11 cellular contexts compared by ENCODE assay signal in the genomic region with DNA sequence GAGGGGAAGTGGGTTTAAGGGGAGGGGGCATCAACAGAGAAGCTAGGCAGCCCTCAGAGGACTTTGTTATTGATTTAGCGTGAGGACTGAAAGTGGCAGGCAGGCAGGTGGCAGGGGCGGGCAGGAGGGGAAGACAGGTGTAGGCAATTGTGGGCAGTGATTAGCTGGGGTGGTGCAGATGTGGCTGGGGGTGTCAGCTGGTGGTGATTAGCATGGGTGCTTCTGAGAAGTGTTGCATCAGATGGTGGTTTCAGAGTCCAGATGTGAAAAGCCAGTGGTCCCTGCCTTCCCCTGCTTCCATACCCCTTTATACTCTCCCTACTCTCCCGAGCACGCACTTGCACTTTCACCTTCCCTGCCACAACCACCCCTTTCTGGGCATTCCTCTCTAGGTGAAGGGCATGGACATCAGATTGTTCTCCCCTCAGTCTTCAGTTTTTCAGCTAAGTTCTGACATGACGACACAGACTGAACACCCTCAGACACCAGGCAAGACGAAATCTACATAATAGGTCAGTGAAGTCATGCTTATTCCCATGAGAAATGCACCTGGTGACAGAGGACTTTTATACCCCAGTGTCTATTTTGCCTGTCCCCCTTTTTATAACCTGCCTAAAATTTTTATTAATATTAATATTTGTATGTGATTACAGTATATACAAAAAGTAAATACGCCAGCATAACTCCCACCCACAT.
DNase-seq lines count a peak whose midpoint lies in the region; ATAC-seq and TF ChIP-seq lines count a peak whose summit lies in the region.
"Had no signal": no experiment of that assay in that cellular context is flagged by ENCODE, and none has a peak within 500 bp of the region (broad histone marks: within the 10 kb centered on the region; RNA-seq: fewer than 3 reads in every experiment).

No MANE protein-coding gene starts in this region.

- H3K36me3 ChIP-seq in DOHH2 (ENCODE audit: control insufficient read depth, low read length) = no peaks in the 10 kb centered on the region
- no peaks in the 10 kb centered on the region for H3K36me3 ChIP-seq in OCI-LY3 (replicated peaks; ENCODE audit: low read depth, low read length)
- no peaks in the 10 kb centered on the region for H3K36me3 ChIP-seq in PC-9 (ENCODE audit: low read depth)

- DNase-seq in NCI-H1417 (lab: John Stamatoyannopoulos, UW) = peak; percentile 61 to 97 (median 90)
- no peak for DNase-seq in PC-9
- DNase-seq in NCI-H446 treated with DMSO at 0.1 percent for 48 hours (lab: John Stamatoyannopoulos, UW) = no peak
- no peak for DNase-seq in central memory CD4-positive, alpha-beta T cell
- DNase-seq: activated CD4-positive, alpha-beta T cell treated with anti-CD3 and anti-CD28 coated beads, Interleukin-2, amount 50 U/mL, for 1 hour; activated naive CD4-positive, alpha-beta T cell had no signal

- TF ChIP-seq CTCF in DOHH2 (IDR thresholded peaks at IDR 0.05; ENCODE audit: low read depth, low read length, poor library complexity, severe bottlenecking) = no peak
- no peak for TF ChIP-seq CTCF in OCI-LY3 (IDR thresholded peaks at IDR 0.05; ENCODE audit: low read depth, low read length)
- TF ChIP-seq CTCF in PC-9 (conservative IDR thresholded peaks at IDR 0.05) = no peak

- no peaks in the 10 kb centered on the region for H3K79me2 ChIP-seq in DOHH2 (ENCODE audit: control insufficient read depth, low read length)
- H3K79me2 ChIP-seq in OCI-LY3 (ENCODE audit: low read length) = no peaks in the 10 kb centered on the region
- H3K79me2 ChIP-seq in PC-9 (ENCODE audit: low read depth) = no peaks in the 10 kb centered on the region

- H3F3A ChIP-seq in DOHH2 (ENCODE audit: control insufficient read depth, insufficient read depth) (no peaks in the 10 kb centered on the region), PC-9 (ENCODE audit: insufficient read depth, low read depth) (no peaks in the 10 kb centered on the region)

- H3K9me2 ChIP-seq in DOHH2 (replicated peaks; ENCODE audit: control insufficient read depth, low read length) (no peaks in the 10 kb centered on the region), PC-9 (ENCODE audit: insufficient read depth) (no peaks in the 10 kb centered on the region)

- H3K27me3 ChIP-seq in DOHH2 (ENCODE audit: control insufficient read depth, low read length) (no peaks in the 10 kb centered on the region), OCI-LY3 (ENCODE audit: low read depth, low read length) (no peaks in the 10 kb centered on the region), PC-9 (ENCODE audit: insufficient read depth, low read depth) (peaks cover 10% of the 10 kb centered on the region)

- no TSS peak for BruUV-seq in PC-9 (replicated peaks; lab: Mats Ljungman, UMichigan)

- peak; percentile 55 for ATAC-seq in GM21619 (IDR thresholded peaks at IDR 0.05; ENCODE audit: unreplicated experiment)
- ATAC-seq in HG03520 (IDR thresholded peaks at IDR 0.05; ENCODE audit: unreplicated experiment) = no peak

- peak overlapping the region; percentile 37 for H3K4me3 ChIP-seq in DOHH2 (ENCODE audit: low read length)
- peak overlapping the region; percentile 56 for H3K4me3 ChIP-seq in OCI-LY3 (ENCODE audit: low read length)
- no peak overlapping the region for H3K4me3 ChIP-seq in PC-9
- H3K4me3 ChIP-seq: coronary artery had no signal

- H3K27ac ChIP-seq in DOHH2 (ENCODE audit: low read depth, low read length) = peak overlapping the region; percentile 24; the same call in 1 of the 2 replicates
- no peak overlapping the region for H3K27ac ChIP-seq in OCI-LY3 (ENCODE audit: low read length)
- H3K27ac ChIP-seq in PC-9 = no peak overlapping the region
- H3K27ac ChIP-seq: coronary artery had no signal

- H3K9ac ChIP-seq in OCI-LY3 (ENCODE audit: low read length) = peak overlapping the region; percentile 41; the same call in 1 of the 2 replicates

- H3K4me2 ChIP-seq in DOHH2 (ENCODE audit: low read length) (peak overlapping the region; percentile 62), OCI-LY3 (ENCODE audit: low read length) (peak overlapping the region; percentile 79), PC-9 (no peak overlapping the region)

- CTCF ChIA-PET in PC-9 (lab: Charles Lee) = no interaction called here

- H2AFZ ChIP-seq in OCI-LY3 (ENCODE audit: low read depth, low read length) = peak overlapping the region; percentile 55; the same call in 1 of the 2 replicates
- H2AFZ ChIP-seq in PC-9 = no peak overlapping the region

- no peaks in the 10 kb centered on the region for H3K9me3 ChIP-seq in DOHH2 (ENCODE audit: control insufficient read depth, insufficient read depth, low read length)
- no peaks in the 10 kb centered on the region for H3K9me3 ChIP-seq in OCI-LY3 (ENCODE audit: insufficient read depth, low read length)
- no peaks in the 10 kb centered on the region for H3K9me3 ChIP-seq in PC-9 (ENCODE audit: insufficient read depth, low read depth)

- peaks cover 23% of the 10 kb centered on the region for H3K4me1 ChIP-seq in DOHH2 (ENCODE audit: control insufficient read depth, low read length)
- peaks cover 34% of the 10 kb centered on the region for H3K4me1 ChIP-seq in OCI-LY3 (ENCODE audit: low read length)
- no peaks in the 10 kb centered on the region for H3K4me1 ChIP-seq in PC-9 (replicated peaks; ENCODE audit: insufficient read depth)

- H4K20me1 ChIP-seq in DOHH2 (ENCODE audit: control insufficient read depth, insufficient read depth, low read depth, low read length) (no peaks in the 10 kb centered on the region), OCI-LY3 (ENCODE audit: insufficient read depth, low read length) (no peaks in the 10 kb centered on the region), PC-9 (ENCODE audit: insufficient read depth) (no peaks in the 10 kb centered on the region)

- intact Hi-C loops in PC-9 (cut with micrococcal nuclease; ENCODE audit: unreplicated experiment) = no loop called here

- POLR2A ChIA-PET in PC-9 (lab: Charles Lee; ENCODE audit: unreplicated experiment) = no interaction called here

Comparison
In these comparisons a context has a peak if more than half of its experiments do, and no peak if none do; other contexts are left out.
1. DNase-seq: peak in NCI-H1417 (3 of 3); none in PC-9 (0 of 2), NCI-H446 treated with DMSO at 0.1 percent for 48 hours (single experiment) and central memory CD4-positive, alpha-beta T cell (single experiment).